12 cellular contexts compared by ENCODE assay signal in genomic region chr5:151060742-151061141, GRCh38. TPM values are rescaled to one million over a fixed set of nuclear protein-coding genes. Genes with fewer than 3 reads are reported as not detected.
DNase-seq lines count a peak whose midpoint lies in the region; ATAC-seq and TF ChIP-seq lines count a peak whose summit lies in the region.
"Had no signal": no experiment of that assay in that cellular context is flagged by ENCODE, and none has a peak within 500 bp of the region (broad histone marks: within the 10 kb centered on the region; RNA-seq: fewer than 3 reads in every experiment).

No MANE protein-coding gene starts in this region.

- H3K36me3 ChIP-seq in BLaER1 treated with 17β-estradiol and CSF1 and Interleukin-3, amounts not matched to agents 10 nM and 100 nM = peaks cover 65 to 91% (median 81%) of the 10 kb centered on the region in 11 experiments
- H3K36me3 ChIP-seq in Karpas-422 (ENCODE audit: insufficient read depth, low read length) = peaks cover 37% of the 10 kb centered on the region; the same call in 1 of the 2 replicates
- peaks cover 52% of the 10 kb centered on the region for H3K36me3 ChIP-seq in mammary epithelial cell (ENCODE audit: insufficient read depth, low read length)
- peaks cover 24 to 87% (median 44%) of the 10 kb centered on the region in 3 experiments for H3K36me3 ChIP-seq in naive thymus-derived CD4-positive, alpha-beta T cell (ENCODE audit: control insufficient read depth in 2 of 3, insufficient read depth in 3 of 3, low read length in 3 of 3)

- dilution Hi-C loops in mammary epithelial cell (cut with HindIII; ENCODE audit: low sequenced_read_pairs) = no loop called here

- H3K27me3 Mint-ChIP-seq in naive thymus-derived CD4-positive, alpha-beta T cell = no peaks in the 10 kb centered on the region

- peak overlapping the region; percentile 69 to 92 (median 85) for H3K27ac ChIP-seq in BLaER1 treated with 17β-estradiol and CSF1 and Interleukin-3, amounts not matched to agents 10 nM and 100 nM
- H3K27ac ChIP-seq in Karpas-422 (ENCODE audit: low read length) (peak overlapping the region; percentile 96), mammary epithelial cell (ENCODE audit: insufficient read depth, low read depth, low read length) (no peak overlapping the region)
- H3K27ac ChIP-seq in naive thymus-derived CD4-positive, alpha-beta T cell (ENCODE audit: low read depth, low read length) = no peak overlapping the region

- intact Hi-C loops in mammary epithelial cell (cut with micrococcal nuclease) = no loop called here
- intact Hi-C loops in naive thymus-derived CD4-positive, alpha-beta T cell (cut with micrococcal nuclease) = loop anchor here in 1 of 2 donors (2.0 to 5.0 kb wide), 2 partner anchors 18 to 37 kb away; no protein-coding TSS in a partner anchor

- H3K9me2 ChIP-seq in Karpas-422 (replicated peaks; ENCODE audit: insufficient read depth, low read length) = no peaks in the 10 kb centered on the region

- peak overlapping the region; percentile 48 to 85 (median 70); a peak in 18 of 22 replicates for H3K9ac ChIP-seq in BLaER1 treated with 17β-estradiol and CSF1 and Interleukin-3, amounts not matched to agents 10 nM and 100 nM
- peak overlapping the region; percentile 51 for H3K9ac ChIP-seq in Karpas-422 (ENCODE audit: low read length)
- no peak overlapping the region for H3K9ac ChIP-seq in mammary epithelial cell (ENCODE audit: insufficient read depth, low read length)

- H3K36me3 Mint-ChIP-seq in naive thymus-derived CD4-positive, alpha-beta T cell = peaks cover 0 to 44% (median 18%) of the 10 kb centered on the region in 5 donors

- H3K9me3 Mint-ChIP-seq in naive thymus-derived CD4-positive, alpha-beta T cell = peaks cover 0 to 7% (median 0%) of the 10 kb centered on the region in 11 donors
- H3K9me3 Mint-ChIP-seq: GM23338 had no signal

- peak overlapping the region in 3 of 10 experiments; percentile 1 to 22 (median 18); a peak in 1 of 20 replicates for H3K4me3 ChIP-seq in BLaER1 treated with 17β-estradiol and CSF1 and Interleukin-3, amounts not matched to agents 10 nM and 100 nM
- H3K4me3 ChIP-seq in Karpas-422 (ENCODE audit: low read length) (peak overlapping the region; percentile 45; the same call in 1 of the 2 replicates), mammary epithelial cell (replicated peaks in 1 of 3; ENCODE audit: insufficient read depth in 1 of 3, low read depth in 2 of 3, low read length in 3 of 3) (no peak overlapping the region)
- H3K4me3 ChIP-seq in naive thymus-derived CD4-positive, alpha-beta T cell (ENCODE audit: low read length) = no peak overlapping the region
- H3K4me3 ChIP-seq: GM23338 had no signal

- TSS peak; percentile 13 for BruUV-seq in mammary epithelial cell (replicated peaks; lab: Mats Ljungman, UMichigan)

- ATAC-seq in naive thymus-derived CD4-positive, alpha-beta T cell = no peak
- ATAC-seq in GM18517 (IDR thresholded peaks at IDR 0.05; ENCODE audit: unreplicated experiment) = no peak
- ATAC-seq in GM18498 (IDR thresholded peaks at IDR 0.05; ENCODE audit: unreplicated experiment) = no peak
- ATAC-seq: GM23338 had no signal

- peak overlapping the region; percentile 76 to 97 (median 92) for H3K4me2 ChIP-seq in BLaER1 treated with 17β-estradiol and CSF1 and Interleukin-3, amounts not matched to agents 10 nM and 100 nM
- H3K4me2 ChIP-seq in Karpas-422 (ENCODE audit: low read depth, low read length, poor library complexity, severe bottlenecking) (peak overlapping the region; percentile 73), mammary epithelial cell (ENCODE audit: insufficient read depth, low read depth, low read length) (no peak overlapping the region)
- H3K4me2 ChIP-seq: GM23338 had no signal

- peak overlapping the region in 2 of 10 donors; percentile 15 to 67 for H3K4me3 Mint-ChIP-seq in naive thymus-derived CD4-positive, alpha-beta T cell
- H3K4me3 Mint-ChIP-seq: GM23338 had no signal

- DNase-seq in Karpas-422 (no peak), mammary epithelial cell (no peak), NCI-H2196 treated with DMSO at 0.1 percent for 48 hours (lab: John Stamatoyannopoulos, UW; ENCODE audit: unreplicated experiment) (no peak), hypothalamus (lab: John Stamatoyannopoulos, UW) (no peak)
- DNase-seq in naive thymus-derived CD4-positive, alpha-beta T cell = no peak
- DNase-seq: NCI-H1105 treated with DMSO at 0.1 percent for 48 hours, NCI-H510A treated with DMSO at 0.1 percent for 48 hours, small intestine had no signal

- 95% methylated on average over 2 of the region's 6 CpGs for WGBS in mammary epithelial cell (ENCODE audit: low coverage, missing lambda C conversion rate)

- H2AFZ ChIP-seq in Karpas-422 (ENCODE audit: low read length) (no peak overlapping the region), mammary epithelial cell (ENCODE audit: low read depth, low read length) (no peak overlapping the region)
- H2AFZ ChIP-seq: GM23338 had no signal

- H3K4me1 ChIP-seq in BLaER1 treated with 17β-estradiol and CSF1 and Interleukin-3, amounts not matched to agents 10 nM and 100 nM = peaks cover 67 to 100% (median 100%) of the 10 kb centered on the region in 10 experiments
- H3K4me1 ChIP-seq in Karpas-422 (ENCODE audit: low read length) = peaks cover 77% of the 10 kb centered on the region
- H3K4me1 ChIP-seq in mammary epithelial cell (ENCODE audit: insufficient read depth, low read length) = peaks cover 13% of the 10 kb centered on the region
- peaks cover 1 to 13% of the 10 kb centered on the region in 2 donors for H3K4me1 ChIP-seq in naive thymus-derived CD4-positive, alpha-beta T cell (ENCODE audit: control insufficient read depth in 2 of 2, insufficient read depth in 2 of 2, low read length in 2 of 2)

- H3K79me2 ChIP-seq in Karpas-422 (ENCODE audit: low read length) = peaks cover 40% of the 10 kb centered on the region
- H3K79me2 ChIP-seq in mammary epithelial cell (ENCODE audit: insufficient read depth, low read length) = peaks cover 86% of the 10 kb centered on the region

- CTCF ChIA-PET in mammary epithelial cell (lab: Charles Lee; ENCODE audit: low non-redundant PET) = no interaction called here
- CTCF ChIA-PET in naive thymus-derived CD4-positive, alpha-beta T cell (lab: Charles Lee) = interaction anchor here (1.2 to 5.1 kb wide), 4 partner anchors 10 to 104 kb away, joined by 4 to 23 read pairs (median 6); no protein-coding TSS in a partner anchor

- H3K4me1 Mint-ChIP-seq in naive thymus-derived CD4-positive, alpha-beta T cell = peaks cover 21 to 44% (median 38%) of the 10 kb centered on the region in 7 donors
- H3K4me1 Mint-ChIP-seq: GM23338 had no signal

- H4K20me1 ChIP-seq in BLaER1 treated with 17β-estradiol and CSF1 and Interleukin-3, amounts not matched to agents 10 nM and 100 nM = peaks cover 0 to 56% (median 21%) of the 10 kb centered on the region in 11 experiments; a peak in 12 of 22 replicates
- H4K20me1 ChIP-seq in Karpas-422 (ENCODE audit: insufficient read depth, low read depth, low read length) (no peaks in the 10 kb centered on the region), mammary epithelial cell (ENCODE audit: insufficient read depth, low read length) (no peaks in the 10 kb centered on the region)

- no peaks in the 10 kb centered on the region for H3K27me3 ChIP-seq in BLaER1 treated with 17β-estradiol and CSF1 and Interleukin-3, amounts not matched to agents 10 nM and 100 nM
- H3K27me3 ChIP-seq in Karpas-422 (ENCODE audit: low read length) = no peaks in the 10 kb centered on the region
- no peaks in the 10 kb centered on the region for H3K27me3 ChIP-seq in mammary epithelial cell (ENCODE audit: insufficient read depth, low read length)
- no peaks in the 10 kb centered on the region for H3K27me3 ChIP-seq in naive thymus-derived CD4-positive, alpha-beta T cell (ENCODE audit: control insufficient read depth in 2 of 2, insufficient read depth in 2 of 2, low read length in 2 of 2)

- POLR2A ChIA-PET in naive thymus-derived CD4-positive, alpha-beta T cell (lab: Charles Lee) = interaction anchor here (0.9 to 1.4 kb wide), 2 partner anchors 18 kb away, joined by 3 to 7 read pairs; no protein-coding TSS in a partner anchor

- TF ChIP-seq CTCF in mammary epithelial cell (conservative IDR thresholded peaks at IDR 0.05 in 1 of 2, IDR thresholded peaks at IDR 0.05 in 1 of 2; ENCODE audit: extremely low read depth in 1 of 2, insufficient read depth in 1 of 2, low read depth in 1 of 2, low read length in 2 of 2) = no peak

- in situ Hi-C loops in mammary epithelial cell (cut with MboI; ENCODE audit: low sequenced_read_pairs in 2 of 2) = no loop called here

- peak overlapping the region in 7 of 9 donors; percentile 14 to 99 (median 90) for H3K27ac Mint-ChIP-seq in naive thymus-derived CD4-positive, alpha-beta T cell
- H3K27ac Mint-ChIP-seq: GM23338 had no signal

- H3K9me3 ChIP-seq in BLaER1 treated with 17β-estradiol and CSF1 and Interleukin-3, amounts not matched to agents 10 nM and 100 nM (replicated peaks in 1 of 11) = no peaks in the 10 kb centered on the region
- H3K9me3 ChIP-seq in Karpas-422 (ENCODE audit: low read length) (no peaks in the 10 kb centered on the region), mammary epithelial cell (replicated peaks; ENCODE audit: insufficient read depth, low read length) (no peaks in the 10 kb centered on the region)
- H3K9me3 ChIP-seq in naive thymus-derived CD4-positive, alpha-beta T cell (ENCODE audit: control insufficient read depth in 2 of 3, low read length in 3 of 3) = no peaks in the 10 kb centered on the region

RNA-seq across cellular contexts. Expression of gene TNIP1, which starts 20.1 kb away (rescaled TPM):
- 106 and 205 TPM in 2 replicates for total RNA-seq in Karpas-422 (2014; rRNA removed; shearing (Covaris generic); ENCODE audit: low replicate concordance)
- 100 to 1,000 TPM in 1 of 2 donors, 10 to 100 TPM in 1; 74.3 to 247 TPM for total RNA-seq in mammary epithelial cell
- polyA plus RNA-seq in mammary epithelial cell = 118 TPM
- 137 TPM for polyA minus RNA-seq in mammary epithelial cell
- 100 to 1,000 TPM; 124 to 234 (median 131) TPM for total RNA-seq in naive thymus-derived CD4-positive, alpha-beta T cell
- 10 to 100 TPM; 28.9 to 45.2 TPM for polyA plus RNA-seq in naive thymus-derived CD4-positive, alpha-beta T cell

RNA-seq across cellular contexts. Expression of gene GPX3, which starts 40.4 kb away (rescaled TPM):
- not detected in 2 replicates for total RNA-seq in Karpas-422 (2014; rRNA removed; shearing (Covaris generic); ENCODE audit: low replicate concordance)
- 1 to 10 TPM in 1 of 2 donors, not detected in 1; 2.7 TPM for total RNA-seq in mammary epithelial cell
- 2.5 TPM for polyA plus RNA-seq in mammary epithelial cell
- polyA minus RNA-seq in mammary epithelial cell = not detected
- total RNA-seq in naive thymus-derived CD4-positive, alpha-beta T cell = 1 to 10 TPM in 1 of 5 experiments, under 1 TPM in 1, not detected in 3; 0.98 to 1.1 TPM
- polyA plus RNA-seq in naive thymus-derived CD4-positive, alpha-beta T cell = 1 to 10 TPM in 1 of 2 donors, not detected in 1; 1.2 TPM

Comparison
In these comparisons a context has a peak if more than half of its experiments do, and no peak if none do; other contexts are left out.
1. H3K27ac ChIP-seq: peak in BLaER1 treated with 17β-estradiol and CSF1 and Interleukin-3, amounts not matched to agents 10 nM and 100 nM (11 of 11) and Karpas-422 (single experiment); none in mammary epithelial cell (single experiment) and naive thymus-derived CD4-positive, alpha-beta T cell (single experiment).